In genomic region chr3:194482196-194482593, GRCh38 we compare ENCODE assay signal across 1 cellular context.
TF ChIP-seq lines count a peak whose summit lies in the region.

No MANE protein-coding gene starts in this region.

TF ChIP-seq in K562, 482 proteins besides CTCF, POLR2A, EP300 and RAD21 (continued from another document):
- peak; percentile 26 for TF ChIP-seq NFIC (IDR thresholded peaks at IDR 0.05)
- TF ChIP-seq ADNP (tag; IDR thresholded peaks at IDR 0.05) = 0 out of 2 replicates have a peak, but pooled peaks have one; percentile 15
TF ChIP-seq in K562: peak in this region for 4.
